19 cellular contexts compared by ENCODE assay signal in the genomic region with DNA sequence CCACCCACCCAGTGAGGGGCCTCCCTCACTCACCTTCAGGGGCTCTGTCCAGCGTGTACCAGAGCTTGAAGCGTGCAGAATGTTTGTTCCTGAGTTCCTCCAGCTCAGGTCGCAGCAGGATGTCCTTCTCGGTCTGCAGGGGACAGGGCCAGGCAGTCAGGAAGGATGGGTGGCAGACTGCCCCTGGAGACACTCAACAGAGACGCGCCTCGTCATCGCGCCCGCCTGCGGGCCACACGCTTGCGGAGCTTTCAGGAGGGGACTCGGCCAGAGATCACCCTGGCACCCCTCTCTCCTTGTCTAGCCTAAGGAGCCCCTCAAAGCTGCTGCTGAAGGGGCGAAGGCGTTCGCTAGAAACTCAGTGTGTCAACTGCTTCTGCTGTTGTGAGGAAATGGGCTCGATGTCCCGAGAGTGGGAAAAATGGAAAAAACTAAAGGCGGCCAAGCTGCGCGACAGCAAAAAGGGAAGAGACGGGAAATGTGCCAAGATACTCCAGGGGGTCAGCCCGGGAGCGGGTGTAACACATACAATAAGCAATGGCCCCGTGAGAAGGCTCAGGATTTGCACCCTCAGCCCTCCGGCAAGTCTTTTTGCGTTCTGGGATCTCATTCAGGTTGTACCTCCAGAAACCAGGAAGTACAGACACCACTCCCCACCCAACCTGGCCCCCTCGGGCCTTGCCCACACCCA. TPM values are rescaled to one million over a fixed set of nuclear protein-coding genes. Genes with fewer than 3 reads are reported as not detected.
A peak's percentile ranks its signal among the peaks of the same experiment; 100 is the strongest.
DNase-seq lines count a peak whose midpoint lies in the region; ATAC-seq and TF ChIP-seq lines count a peak whose summit lies in the region.
"Had no signal": no experiment of that assay in that cellular context is flagged by ENCODE, and none has a peak within 500 bp of the region (broad histone marks: within the 10 kb centered on the region; RNA-seq: fewer than 3 reads in every experiment).

No MANE protein-coding gene starts in this region.

- TF ChIP-seq CTCF in activated B cell treated with CpG ODN at 0.5 μM for 24 hours (IDR thresholded peaks at IDR 0.05) = no peak
- TF ChIP-seq CTCF in transverse colon (IDR thresholded peaks at IDR 0.05) = no peak
- TF ChIP-seq CTCF in GM20000 (IDR thresholded peaks at IDR 0.05; ENCODE audit: extremely low read depth, missing control alignments) = no peak

- H3K27me3 ChIP-seq in transverse colon = no peaks in the 10 kb centered on the region
- H3K27me3 ChIP-seq: breast epithelium had no signal

- POLR2A ChIA-PET in activated B cell treated with CpG ODN at 0.5 μM for 24 hours (lab: Charles Lee) = interaction anchor here (1.0 to 3.0 kb wide), 3 partner anchors 9 to 32 kb away, joined by 4 to 35 read pairs (median 13); partner anchors contain the start of gene POLDIP3

- intact Hi-C loops in Right ventricle myocardium inferior (cut with DNase I) (loop anchor here (5.0 kb wide), 1 partner anchor 198 kb away; no protein-coding TSS in a partner anchor), left ventricle myocardium superior (cut with micrococcal nuclease) (no loop called here), activated B cell treated with CpG ODN at 0.5 μM for 24 hours (cut with micrococcal nuclease) (loop anchor here (1.0 kb wide), 1 partner anchor 68 kb away; no protein-coding TSS in a partner anchor), transverse colon (cut with DNase I; ENCODE audit: low total_unique reads) (no loop called here)

- H3K9me3 ChIP-seq in transverse colon = no peaks in the 10 kb centered on the region
- H3K9me3 ChIP-seq: breast epithelium had no signal

- peaks cover 32 to 48% (median 41%) of the 10 kb centered on the region in 4 donors for H3K4me1 ChIP-seq in transverse colon
- H3K4me1 ChIP-seq: breast epithelium had no signal

- H3K27me3 Mint-ChIP-seq in activated B cell treated with CpG ODN at 0.5 μM for 24 hours = no peaks in the 10 kb centered on the region
- H3K27me3 Mint-ChIP-seq in memory B cell = no peaks in the 10 kb centered on the region
- H3K27me3 Mint-ChIP-seq: activated CD8-positive, alpha-beta T cell treated with anti-CD3 and anti-CD28 coated beads for 36 hours; activated naive CD8-positive, alpha-beta T cell; CD8-positive, alpha-beta memory T cell; naive thymus-derived CD8-positive, alpha-beta T cell had no signal

- TF ChIP-seq EP300 in transverse colon (IDR thresholded peaks at IDR 0.05; ENCODE audit: low read depth) = no peak

- peaks cover 50% of the 10 kb centered on the region for H3K36me3 Mint-ChIP-seq in activated B cell treated with CpG ODN at 0.5 μM for 24 hours (ENCODE audit: low read depth)
- peaks cover 17% of the 10 kb centered on the region for H3K36me3 Mint-ChIP-seq in memory B cell
- H3K36me3 Mint-ChIP-seq: activated naive CD8-positive, alpha-beta T cell had no signal

- CTCF ChIA-PET in activated B cell treated with CpG ODN at 0.5 μM for 24 hours (lab: Charles Lee) = interaction anchor here (0.7 to 4.1 kb wide), 6 partner anchors 16 to 197 kb away, joined by 3 to 32 read pairs (median 5); partner anchors contain the start of gene ATP5MGL

- H3K27ac Mint-ChIP-seq in activated B cell treated with CpG ODN at 0.5 μM for 24 hours (peak overlapping the region; percentile 6), memory B cell (peak overlapping the region; percentile 45)
- H3K27ac Mint-ChIP-seq: activated CD8-positive, alpha-beta T cell treated with anti-CD3 and anti-CD28 coated beads for 36 hours; activated naive CD8-positive, alpha-beta T cell; CD8-positive, alpha-beta memory T cell had no signal

- H3K4me3 Mint-ChIP-seq in activated B cell treated with CpG ODN at 0.5 μM for 24 hours (no peak overlapping the region), memory B cell (peak overlapping the region; percentile 61)
- H3K4me3 Mint-ChIP-seq: activated CD8-positive, alpha-beta T cell treated with anti-CD3 and anti-CD28 coated beads for 36 hours; activated naive CD8-positive, alpha-beta T cell; CD8-positive, alpha-beta memory T cell; naive thymus-derived CD8-positive, alpha-beta T cell had no signal

- H3K9me3 Mint-ChIP-seq in activated B cell treated with CpG ODN at 0.5 μM for 24 hours (no peaks in the 10 kb centered on the region), memory B cell (no peaks in the 10 kb centered on the region)
- H3K9me3 Mint-ChIP-seq: activated CD8-positive, alpha-beta T cell treated with anti-CD3 and anti-CD28 coated beads for 36 hours; CD8-positive, alpha-beta memory T cell; naive thymus-derived CD8-positive, alpha-beta T cell had no signal

- peak overlapping the region in 3 of 4 donors; percentile 76 to 87 (median 82) for H3K27ac ChIP-seq in transverse colon

- in situ Hi-C loops in transverse colon (cut with MboI; ENCODE audit: low pct_ligation_motif_present in 1 of 4, low pct_unique_long_range_greater_than_20kb in 1 of 4, low sequenced_read_pairs in 3 of 4) = no loop called here

- 71 to 72% methylated on average over 11 to 29 of the region's 29 CpGs for WGBS in transverse colon (ENCODE audit: low coverage in 1 of 2), 2 donors

- no peak overlapping the region for H3K4me3 ChIP-seq in transverse colon
- H3K4me3 ChIP-seq: breast epithelium had no signal

- no peak for TF ChIP-seq POLR2A in transverse colon (IDR thresholded peaks at IDR 0.05)

- ATAC-seq in Right ventricle myocardium inferior (no peak), left ventricle myocardium superior (no peak), activated B cell treated with CpG ODN at 0.5 μM for 24 hours (ENCODE audit: low read depth) (no peak), memory B cell (ENCODE audit: low read depth) (no peak)
- ATAC-seq: activated CD8-positive, alpha-beta T cell treated with anti-CD3 and anti-CD28 coated beads for 36 hours; esophagus mucosa; naive thymus-derived CD8-positive, alpha-beta T cell; Panc1 had no signal

- H3K36me3 ChIP-seq in transverse colon = peaks cover 0 to 33% (median 6%) of the 10 kb centered on the region in 4 donors

- peak; percentile 64 for DNase-seq in Right ventricle myocardium inferior (ENCODE audit: missing footprints)
- no peak for DNase-seq in left ventricle myocardium superior
- no peak for DNase-seq in activated B cell treated with CpG ODN at 0.5 μM for 24 hours
- no peak for DNase-seq in memory B cell (ENCODE audit: low spot score in 2 of 2)
- DNase-seq in transverse colon = peak; percentile 14
- no peak for DNase-seq in GM20000 (ENCODE audit: low spot score)
- no peak for DNase-seq in activated CD4-positive, CD25-positive, alpha-beta regulatory T cell treated with anti-CD3 and anti-CD28 coated beads, Interleukin-2, amount 50 U/mL, for 72 hours
- DNase-seq in glomerular visceral epithelial cell (ENCODE audit: extremely low spot score) = no peak
- DNase-seq: activated CD8-positive, alpha-beta T cell treated with anti-CD3 and anti-CD28 coated beads for 36 hours; activated T-cell treated with anti-CD3 and anti-CD28 coated beads, Interleukin-2, amount 50 U/mL, for 48 hours; CD8-positive, alpha-beta memory T cell; DND-41; mesenchymal stem cell; stimulated activated naive CD4-positive, alpha-beta T cell had no signal

- H3K4me1 Mint-ChIP-seq in activated B cell treated with CpG ODN at 0.5 μM for 24 hours (peaks cover 30% of the 10 kb centered on the region), memory B cell (peaks cover 22% of the 10 kb centered on the region)

RNA-seq across cellular contexts. Expression of gene POLDIP3, which starts 9.2 kb away (rescaled TPM):
- total RNA-seq in Right ventricle myocardium inferior = 39.3 TPM
- total RNA-seq in left ventricle myocardium superior = 39.4 TPM
- total RNA-seq in activated B cell treated with CpG ODN at 0.5 μM for 24 hours = 77.1 and 77.5 TPM in 2 replicates
- 10 to 100 TPM; 36.5 to 69.5 (median 45.2) TPM for total RNA-seq in transverse colon

RNA-seq across cellular contexts. Expression of gene ATP5MGL, which starts 16.5 kb away (rescaled TPM):
- total RNA-seq in Right ventricle myocardium inferior (0.41 TPM), left ventricle myocardium superior (0.55 TPM), activated B cell treated with CpG ODN at 0.5 μM for 24 hours (2.1 and 3.4 TPM in 2 replicates), transverse colon (under 1 TPM in 1 of 4 donors, not detected in 3; 0.55 TPM)

RNA-seq across cellular contexts. Expression of gene CYB5R3, which starts 25.3 kb away (rescaled TPM):
- 268 TPM for total RNA-seq in Right ventricle myocardium inferior
- 283 TPM for total RNA-seq in left ventricle myocardium superior
- total RNA-seq in activated B cell treated with CpG ODN at 0.5 μM for 24 hours = 78.2 and 91.7 TPM in 2 replicates
- total RNA-seq in transverse colon = 100 to 1,000 TPM; 138 to 294 (median 167) TPM

Comparison
In these comparisons a context has a peak if more than half of its experiments do, and no peak if none do; other contexts are left out.
1. DNase-seq: peak in Right ventricle myocardium inferior (single experiment) and transverse colon (single experiment); none in left ventricle myocardium superior (single experiment), activated B cell treated with CpG ODN at 0.5 μM for 24 hours (single experiment), memory B cell (0 of 2), GM20000 (single experiment), activated CD4-positive, CD25-positive, alpha-beta regulatory T cell treated with anti-CD3 and anti-CD28 coated beads, Interleukin-2, amount 50 U/mL, for 72 hours (single experiment) and glomerular visceral epithelial cell (single experiment).
2. intact Hi-C loops: an anchor here in Right ventricle myocardium inferior (5.0 kb wide) and activated B cell treated with CpG ODN at 0.5 μM for 24 hours (1.0 kb wide); none called in left ventricle myocardium superior and transverse colon.